In the genomic region with DNA sequence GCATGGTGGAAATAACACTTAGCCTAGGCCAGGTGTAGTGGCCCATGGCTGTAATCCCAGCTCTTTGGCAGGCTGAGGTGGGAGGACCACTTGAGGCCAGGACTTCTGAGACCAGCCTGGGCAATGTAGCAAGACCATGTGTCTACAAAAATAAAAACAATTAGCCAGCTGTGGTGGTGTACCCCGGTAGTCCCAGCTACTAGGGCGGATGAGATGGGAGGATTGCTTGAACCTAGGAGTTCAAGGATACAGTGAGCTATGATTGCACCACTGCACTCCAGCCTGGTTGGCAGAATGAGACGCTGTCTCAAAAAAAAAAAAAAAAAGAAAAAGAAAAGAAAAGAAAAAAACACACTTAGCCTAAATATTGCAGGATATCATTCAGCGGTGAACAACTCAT, we compare ENCODE assay signal across 32 cellular contexts.
"Had no signal": no experiment of that assay in that cellular context is flagged by ENCODE, and none has a peak within 500 bp of the region (broad histone marks: within the 10 kb centered on the region; RNA-seq: fewer than 3 reads in every experiment).

No MANE protein-coding gene starts in this region.

- H3K4me1 Mint-ChIP-seq: immature natural killer cell had no signal

- H3K36me3 Mint-ChIP-seq: activated CD4-positive, alpha-beta memory T cell treated with anti-CD3 and anti-CD28 coated beads for 36 hours; immature natural killer cell had no signal

- H3K4me3 ChIP-seq: ascending aorta, coronary artery, dorsolateral prefrontal cortex, gastrocnemius medialis, skin epidermis, thoracic aorta, upper lobe of right lung had no signal

- H3K27me3 ChIP-seq: ascending aorta, dorsolateral prefrontal cortex, gastrocnemius medialis, upper lobe of right lung had no signal

- H3K4me3 Mint-ChIP-seq: activated CD4-positive, alpha-beta memory T cell treated with anti-CD3 and anti-CD28 coated beads for 36 hours; activated CD4-positive, alpha-beta T cell treated with anti-CD3 and anti-CD28 coated beads, Interleukin-2, amount 10 ng/mL, durations not matched to agents 24 days and 14 days; activated naive CD4-positive, alpha-beta T cell treated with anti-CD3 and anti-CD28 coated beads for 36 hours; activated naive CD8-positive, alpha-beta T cell treated with anti-CD3 and anti-CD28 coated beads for 36 hours; activated T-helper 1 cell treated with anti-CD3 and anti-CD28 coated beads, Interleukin-12 subunit alpha, Interleukin-12 subunit beta, Interleukin-2, Interleukin-4 antibody, amounts not matched to agents 30 ng/mL and 10 ng/mL and 1 ng/mL, durations not matched to agents 14 hours and 24 hours and 36 hours; effector memory CD8-positive, alpha-beta T cell; immature natural killer cell; nephron; T-helper 17 cell had no signal

- H3K9me3 Mint-ChIP-seq: activated CD4-positive, alpha-beta memory T cell treated with anti-CD3 and anti-CD28 coated beads for 36 hours; activated CD4-positive, alpha-beta T cell treated with anti-CD3 and anti-CD28 coated beads, Interleukin-2, amount 10 ng/mL, durations not matched to agents 24 days and 14 days; activated naive CD4-positive, alpha-beta T cell treated with anti-CD3 and anti-CD28 coated beads for 36 hours; activated naive CD8-positive, alpha-beta T cell treated with anti-CD3 and anti-CD28 coated beads for 36 hours; activated T-helper 1 cell treated with anti-CD3 and anti-CD28 coated beads, Interleukin-12 subunit alpha, Interleukin-12 subunit beta, Interleukin-2, Interleukin-4 antibody, amounts not matched to agents 30 ng/mL and 10 ng/mL and 1 ng/mL, durations not matched to agents 14 hours and 24 hours and 36 hours; brain; effector memory CD8-positive, alpha-beta T cell; immature natural killer cell; nephron had no signal

- FAIRE-seq: kidney had no signal

- ATAC-seq: effector memory CD8-positive, alpha-beta T cell; gastrocnemius medialis; sciatic nerve; stimulated activated naive CD8-positive, alpha-beta T cell treated with anti-CD3 and anti-CD28 coated beads, Interleukin-15, Interleukin-2, amounts not matched to agents 100 U/mL and 50 U/mL, for 24 hours; T-helper 17 cell; upper lobe of right lung had no signal

- H3K9me3 ChIP-seq: ascending aorta, gastrocnemius medialis, thoracic aorta, upper lobe of right lung had no signal

- DNase-seq: activated CD4-positive, alpha-beta memory T cell treated with anti-CD3 and anti-CD28 coated beads for 36 hours; activated CD4-positive, alpha-beta T cell treated with anti-CD3 and anti-CD28 coated beads, Interleukin-2, amount 10 ng/mL, durations not matched to agents 24 days and 14 days; activated CD4-positive, CD25-positive, alpha-beta regulatory T cell treated with anti-CD3 and anti-CD28 coated beads, Interleukin-2, amount 50 U/mL, for 72 hours; activated CD8-positive, alpha-beta memory T cell treated with anti-CD3 and anti-CD28 coated beads, Interleukin-2, amount 50 U/mL, for 4 hours; activated effector memory CD4-positive, alpha-beta T cell treated with anti-CD3 and anti-CD28 coated beads, Interleukin-2, amount 50 U/mL, for 16 hours; activated naive CD4-positive, alpha-beta T cell treated with anti-CD3 and anti-CD28 coated beads for 36 hours; activated naive CD8-positive, alpha-beta T cell treated with anti-CD3 and anti-CD28 coated beads for 36 hours; activated T-cell treated with anti-CD3 and anti-CD28 coated beads, Interleukin-2, amount 50 U/mL, for 1 hour; dorsolateral prefrontal cortex; effector memory CD8-positive, alpha-beta T cell; erythroblast; gastrocnemius medialis; hippocampal formation; immature natural killer cell; kidney; mammary epithelial cell; posterior cingulate gyrus; stimulated activated CD4-positive, alpha-beta T cell treated with anti-CD3 and anti-CD28 coated beads, Interleukin-12 subunit alpha, Interleukin-12 subunit beta, amount 100 ng/mL, for 4 hours; stimulated activated CD4-positive, alpha-beta T cell treated with anti-CD3 and anti-CD28 coated beads, Interleukin-4, amount 100 ng/mL, for 1 hour; stimulated activated naive CD8-positive, alpha-beta T cell treated with anti-CD3 and anti-CD28 coated beads, Interleukin-15, Interleukin-2, amounts not matched to agents 100 U/mL and 50 U/mL, for 24 hours; T-helper 17 cell; T1000; upper lobe of right lung; WERI-Rb-1 had no signal

- H3K27ac Mint-ChIP-seq: activated CD4-positive, alpha-beta memory T cell treated with anti-CD3 and anti-CD28 coated beads for 36 hours; activated CD4-positive, alpha-beta T cell treated with anti-CD3 and anti-CD28 coated beads, Interleukin-2, amount 10 ng/mL, durations not matched to agents 24 days and 14 days; activated naive CD4-positive, alpha-beta T cell treated with anti-CD3 and anti-CD28 coated beads for 36 hours; activated naive CD8-positive, alpha-beta T cell treated with anti-CD3 and anti-CD28 coated beads for 36 hours; activated T-helper 1 cell treated with anti-CD3 and anti-CD28 coated beads, Interleukin-12 subunit alpha, Interleukin-12 subunit beta, Interleukin-2, Interleukin-4 antibody, amounts not matched to agents 30 ng/mL and 10 ng/mL and 1 ng/mL, durations not matched to agents 14 hours and 24 hours and 36 hours; effector memory CD8-positive, alpha-beta T cell; immature natural killer cell; nephron; T-helper 17 cell had no signal

- H3K36me3 ChIP-seq: ascending aorta, gastrocnemius medialis, thoracic aorta, upper lobe of right lung, WERI-Rb-1 had no signal

- H3K27me3 Mint-ChIP-seq: activated CD4-positive, alpha-beta T cell treated with anti-CD3 and anti-CD28 coated beads, Interleukin-2, amount 10 ng/mL, durations not matched to agents 24 days and 14 days; brain had no signal

- H3K27ac ChIP-seq: ascending aorta, coronary artery, gastrocnemius medialis, skin epidermis, thoracic aorta, upper lobe of right lung, WERI-Rb-1 had no signal
